Comparison of ENCODE assay signal across 11 cellular contexts in genomic region chr20:4808872-4809271, GRCh38. TPM values are rescaled to one million over a fixed set of nuclear protein-coding genes. Genes with fewer than 3 reads are reported as not detected.
DNase-seq lines count a peak whose midpoint lies in the region; TF ChIP-seq lines count a peak whose summit lies in the region.
"Had no signal": no experiment of that assay in that cellular context is flagged by ENCODE, and none has a peak within 500 bp of the region (broad histone marks: within the 10 kb centered on the region; RNA-seq: fewer than 3 reads in every experiment).

No MANE protein-coding gene starts in this region.

- peak overlapping the region; percentile 25 to 100 (median 92) for H3K27ac Mint-ChIP-seq in CD4-positive, alpha-beta memory T cell
- H3K27ac Mint-ChIP-seq in dendritic cell treated with granulocyte-macrophage colony-stimulating factor and Interleukin-4, amounts not matched to agents 40 ng/mL and 50 ng/mL, for 4 days, result peak overlapping the region; percentile 70

- no peak for TF ChIP-seq CTCF in osteoblast (IDR thresholded peaks at IDR 0.05; ENCODE audit: extremely low read depth, low read depth, low read length)

- no peak overlapping the region for H2AFZ ChIP-seq in Karpas-422 (ENCODE audit: low read length)
- no peak overlapping the region for H2AFZ ChIP-seq in osteoblast (ENCODE audit: low read length)

- H3K4me1 Mint-ChIP-seq in CD4-positive, alpha-beta memory T cell, result peaks cover 55 to 94% (median 73%) of the 10 kb centered on the region in 4 donors
- H3K4me1 Mint-ChIP-seq in dendritic cell treated with granulocyte-macrophage colony-stimulating factor and Interleukin-4, amounts not matched to agents 40 ng/mL and 50 ng/mL, for 4 days (ENCODE audit: low read depth), result peaks cover 94% of the 10 kb centered on the region

- H3K79me2 ChIP-seq in Karpas-422 (ENCODE audit: low read length), result peaks cover 77% of the 10 kb centered on the region
- H3K79me2 ChIP-seq in osteoblast (ENCODE audit: insufficient read depth, low read length), result no peaks in the 10 kb centered on the region

- no peaks in the 10 kb centered on the region for H3K9me2 ChIP-seq in Karpas-422 (replicated peaks; ENCODE audit: insufficient read depth, low read length)

- H3K9me3 ChIP-seq in CD4-positive, alpha-beta memory T cell (ENCODE audit: control insufficient read depth in 1 of 2, low read length in 2 of 2), result no peaks in the 10 kb centered on the region
- H3K9me3 ChIP-seq in Karpas-422 (ENCODE audit: low read length) (no peaks in the 10 kb centered on the region), osteoblast (ENCODE audit: low read depth, low read length) (no peaks in the 10 kb centered on the region)
- H3K9me3 ChIP-seq: thoracic aorta had no signal

- H3K4me3 Mint-ChIP-seq in CD4-positive, alpha-beta memory T cell, result peak overlapping the region in 7 of 8 donors; percentile 3 to 80 (median 62)
- H3K4me3 Mint-ChIP-seq in dendritic cell treated with granulocyte-macrophage colony-stimulating factor and Interleukin-4, amounts not matched to agents 40 ng/mL and 50 ng/mL, for 4 days, result no peak overlapping the region
- H3K4me3 Mint-ChIP-seq: nephron had no signal

- H3K4me1 ChIP-seq in CD4-positive, alpha-beta memory T cell (ENCODE audit: insufficient read depth, low read length), result peaks cover 67% of the 10 kb centered on the region
- H3K4me1 ChIP-seq in Karpas-422 (ENCODE audit: low read length) (peaks cover 65% of the 10 kb centered on the region), osteoblast (ENCODE audit: insufficient read depth, low read length) (no peaks in the 10 kb centered on the region)

- DNase-seq in CD4-positive, alpha-beta memory T cell, result no peak
- DNase-seq in Karpas-422 (no peak), osteoblast (ENCODE audit: insufficient read length, low spot score, missing footprints) (peak; percentile 84), GOT3 (lab: John Stamatoyannopoulos, UW) (no peak), NCI-H748 treated with DMSO at 0.1 percent for 48 hours (lab: John Stamatoyannopoulos, UW) (no peak), NCI-H2227 (lab: John Stamatoyannopoulos, UW; ENCODE audit: unreplicated experiment) (no peak)
- DNase-seq: effector CD4-positive, alpha-beta T cell; NCI-H2029 had no signal

- intact Hi-C loops in CD4-positive, alpha-beta memory T cell (cut with micrococcal nuclease), result no loop called here
- intact Hi-C loops in dendritic cell treated with granulocyte-macrophage colony-stimulating factor and Interleukin-4, amounts not matched to agents 40 ng/mL and 50 ng/mL, for 4 days (cut with micrococcal nuclease), result no loop called here

- H4K20me1 ChIP-seq in Karpas-422 (ENCODE audit: insufficient read depth, low read depth, low read length) (peaks cover 17% of the 10 kb centered on the region; the same call in 1 of the 2 replicates), osteoblast (ENCODE audit: insufficient read depth, low read length) (no peaks in the 10 kb centered on the region)

- H3K4me3 ChIP-seq in CD4-positive, alpha-beta memory T cell (ENCODE audit: low read length in 2 of 2), result no peak overlapping the region
- H3K4me3 ChIP-seq in Karpas-422 (ENCODE audit: low read length) (no peak overlapping the region), osteoblast (ENCODE audit: insufficient read depth, low read length) (no peak overlapping the region)
- H3K4me3 ChIP-seq: thoracic aorta had no signal

- no peaks in the 10 kb centered on the region for H3K9me3 Mint-ChIP-seq in CD4-positive, alpha-beta memory T cell
- no peaks in the 10 kb centered on the region for H3K9me3 Mint-ChIP-seq in dendritic cell treated with granulocyte-macrophage colony-stimulating factor and Interleukin-4, amounts not matched to agents 40 ng/mL and 50 ng/mL, for 4 days
- H3K9me3 Mint-ChIP-seq: nephron had no signal

- peak overlapping the region; percentile 81 for H3K4me2 ChIP-seq in Karpas-422 (ENCODE audit: low read depth, low read length, poor library complexity, severe bottlenecking)
- no peak overlapping the region for H3K4me2 ChIP-seq in osteoblast (ENCODE audit: insufficient read depth, low read length)

- POLR2A ChIA-PET in CD4-positive, alpha-beta memory T cell (lab: Charles Lee; ENCODE audit: partially characterized antibody), result interaction anchor here (1.0 to 5.5 kb wide), 2 partner anchors 12 to 147 kb away, joined by 3 to 30 read pairs; no protein-coding TSS in a partner anchor

- H3K27me3 Mint-ChIP-seq in CD4-positive, alpha-beta memory T cell, result no peaks in the 10 kb centered on the region
- no peaks in the 10 kb centered on the region for H3K27me3 Mint-ChIP-seq in dendritic cell treated with granulocyte-macrophage colony-stimulating factor and Interleukin-4, amounts not matched to agents 40 ng/mL and 50 ng/mL, for 4 days

- H3K36me3 ChIP-seq in CD4-positive, alpha-beta memory T cell (ENCODE audit: insufficient read depth, low read length), result peaks cover 9% of the 10 kb centered on the region
- H3K36me3 ChIP-seq in Karpas-422 (ENCODE audit: insufficient read depth, low read length), result peaks cover 49% of the 10 kb centered on the region; the same call in 1 of the 2 replicates
- H3K36me3 ChIP-seq in osteoblast (ENCODE audit: insufficient read depth, low read length), result no peaks in the 10 kb centered on the region
- H3K36me3 ChIP-seq: thoracic aorta had no signal

- H3K27ac ChIP-seq in CD4-positive, alpha-beta memory T cell (ENCODE audit: low read depth, low read length), result peak overlapping the region; percentile 98
- H3K27ac ChIP-seq in Karpas-422 (ENCODE audit: low read length) (peak overlapping the region; percentile 99), osteoblast (ENCODE audit: low read depth, low read length) (no peak overlapping the region)
- H3K27ac ChIP-seq: thoracic aorta had no signal

- H3K9ac ChIP-seq in Karpas-422 (ENCODE audit: low read length), result peak overlapping the region; percentile 88

- no peaks in the 10 kb centered on the region for H3K27me3 ChIP-seq in CD4-positive, alpha-beta memory T cell (ENCODE audit: insufficient read depth, low read length)
- H3K27me3 ChIP-seq in Karpas-422 (ENCODE audit: low read length), result no peaks in the 10 kb centered on the region
- H3K27me3 ChIP-seq in osteoblast (ENCODE audit: insufficient read depth, low read length), result peaks cover 28% of the 10 kb centered on the region

- CTCF ChIA-PET in CD4-positive, alpha-beta memory T cell (lab: Charles Lee; ENCODE audit: partially characterized antibody), result interaction anchor here (0.9 to 1.3 kb wide), 4 partner anchors 12 to 49 kb away, joined by 3 to 4 read pairs (median 4); no protein-coding TSS in a partner anchor

- peaks cover 26 to 36% of the 10 kb centered on the region in 2 donors for H3K36me3 Mint-ChIP-seq in CD4-positive, alpha-beta memory T cell
- H3K36me3 Mint-ChIP-seq in dendritic cell treated with granulocyte-macrophage colony-stimulating factor and Interleukin-4, amounts not matched to agents 40 ng/mL and 50 ng/mL, for 4 days (ENCODE audit: low read depth), result peaks cover 92% of the 10 kb centered on the region

RNA-seq across cellular contexts. Expression of gene RASSF2, which starts 14.5 kb away (rescaled TPM):
- 10 to 100 TPM; 33.9 to 37.1 TPM for total RNA-seq in CD4-positive, alpha-beta memory T cell
- polyA plus RNA-seq in CD4-positive, alpha-beta memory T cell, result 10 to 100 TPM; 35.2 to 46.0 TPM
- 171 and 190 TPM in 2 replicates for total RNA-seq in Karpas-422 (2014; rRNA removed; shearing (Covaris generic); ENCODE audit: low replicate concordance)
- total RNA-seq in osteoblast, result 1.8 TPM in 2 replicates

Comparison
In these comparisons a context has a peak if more than half of its experiments do, and no peak if none do; other contexts are left out.
1. RNA of gene RASSF2, which starts 14.5 kb away (total RNA-seq): 171 to 190 TPM in Karpas-422 and 33.9 to 37.1 TPM in CD4-positive, alpha-beta memory T cell; 1.8 TPM in osteoblast; every median in the first group is over 10 times any median in the second.